Comparison of ENCODE assay signal across 18 cellular contexts in the genomic region with DNA sequence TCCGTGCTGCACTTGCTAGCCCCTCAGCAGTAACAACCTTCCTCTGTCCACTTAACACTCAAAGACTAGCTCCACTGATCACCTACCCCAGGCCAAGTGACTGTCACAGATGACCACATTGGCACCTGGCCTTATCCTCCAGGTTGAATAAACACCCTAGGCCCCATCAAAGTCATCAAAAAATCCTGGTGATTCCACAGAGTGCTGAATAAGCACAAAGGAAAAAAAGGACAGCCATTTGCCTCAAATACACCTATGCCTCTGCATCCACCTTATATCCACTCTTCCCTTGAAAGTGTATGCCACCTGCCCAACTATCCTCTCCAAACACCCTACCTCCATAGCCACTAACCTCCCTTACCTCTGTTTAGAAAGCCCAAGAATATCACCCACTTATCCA. TPM values are rescaled to one million over a fixed set of nuclear protein-coding genes. Genes with fewer than 3 reads are reported as not detected.
DNase-seq lines count a peak whose midpoint lies in the region; ATAC-seq and TF ChIP-seq lines count a peak whose summit lies in the region.
"Had no signal": no experiment of that assay in that cellular context is flagged by ENCODE, and none has a peak within 500 bp of the region (broad histone marks: within the 10 kb centered on the region; RNA-seq: fewer than 3 reads in every experiment).

No MANE protein-coding gene starts in this region.

- H3K27me3 Mint-ChIP-seq in IgD-negative memory B cell = peaks cover 5% of the 10 kb centered on the region
- peaks cover 0 to 16% (median 3%) of the 10 kb centered on the region in 5 donors for H3K27me3 Mint-ChIP-seq in naive thymus-derived CD8-positive, alpha-beta T cell

- peaks cover 16 to 32% (median 25%) of the 10 kb centered on the region in 3 donors for H3K9me3 Mint-ChIP-seq in IgD-negative memory B cell
- H3K9me3 Mint-ChIP-seq in naive thymus-derived CD8-positive, alpha-beta T cell = peaks cover 0 to 99% (median 60%) of the 10 kb centered on the region in 9 donors

- POLR2A ChIA-PET in naive thymus-derived CD8-positive, alpha-beta T cell (lab: Charles Lee) = no interaction called here

- no peak for DNase-seq in coronary artery (ENCODE audit: low spot score)
- DNase-seq in naive thymus-derived CD8-positive, alpha-beta T cell = no peak
- no peak for DNase-seq in smooth muscle cell (lab: John Stamatoyannopoulos, UW; ENCODE audit: unreplicated experiment)
- DNase-seq in HK-2 (ENCODE audit: unreplicated experiment) = no peak
- DNase-seq in effector CD8-positive, alpha-beta T cell (lab: John Stamatoyannopoulos, UW) = no peak
- no peak for DNase-seq in aorta
- DNase-seq: DMS153; EL; KBM-7; NCI-H1048; NCI-H146; NCI-H2227 treated with DMSO at 0.1 percent for 48 hours; NCI-H526; NK-92 treated with Interleukin-12 subunit alpha and Interleukin-12 subunit beta, amount 100 ng/mL, for 24 hours had no signal

- H3K27ac Mint-ChIP-seq in IgD-negative memory B cell = peak overlapping the region in 1 of 3 donors; percentile 19
- H3K27ac Mint-ChIP-seq in naive thymus-derived CD8-positive, alpha-beta T cell = no peak overlapping the region

- peak overlapping the region; percentile 91 for H3K4me2 ChIP-seq in smooth muscle cell

- no peak overlapping the region for H3K27ac ChIP-seq in coronary artery
- H3K27ac ChIP-seq in smooth muscle cell (ENCODE audit: low read depth) = no peak overlapping the region
- H3K27ac ChIP-seq in aorta (ENCODE audit: low read depth in 1 of 2, low read length in 2 of 2) = no peak overlapping the region
- H3K27ac ChIP-seq: BLaER1 treated with 17β-estradiol and CSF1 and Interleukin-3, amounts not matched to agents 10 nM and 100 nM; RWPE1; SJSA1 had no signal

- H3K4me1 ChIP-seq in smooth muscle cell (ENCODE audit: low read depth) = peaks cover 6% of the 10 kb centered on the region
- no peaks in the 10 kb centered on the region for H3K4me1 ChIP-seq in aorta (ENCODE audit: control insufficient read depth in 1 of 2, insufficient read depth in 2 of 2, low read length in 2 of 2)
- H3K4me1 ChIP-seq: SJSA1 had no signal

- H3K36me3 ChIP-seq in smooth muscle cell (ENCODE audit: low read depth) (peaks cover 20% of the 10 kb centered on the region), aorta (ENCODE audit: control insufficient read depth in 1 of 2, insufficient read depth in 2 of 2, low read length in 1 of 2) (peaks cover 1 to 4% of the 10 kb centered on the region in 2 donors)

- no peaks in the 10 kb centered on the region for H3F3A ChIP-seq in smooth muscle cell (ENCODE audit: low read depth)

- no peak overlapping the region for H2AFZ ChIP-seq in smooth muscle cell (ENCODE audit: low read depth)

- H3K9ac ChIP-seq in smooth muscle cell (ENCODE audit: low read depth) = no peak overlapping the region
- H3K9ac ChIP-seq: BLaER1 treated with 17β-estradiol and CSF1 and Interleukin-3, amounts not matched to agents 10 nM and 100 nM had no signal

- peaks cover 32% of the 10 kb centered on the region for H3K36me3 Mint-ChIP-seq in IgD-negative memory B cell
- peaks cover 68 to 88% (median 68%) of the 10 kb centered on the region in 3 donors for H3K36me3 Mint-ChIP-seq in naive thymus-derived CD8-positive, alpha-beta T cell

- no peak for ATAC-seq in naive thymus-derived CD8-positive, alpha-beta T cell
- no peak for ATAC-seq in aorta (ENCODE audit: low FRiP score)

- TF ChIP-seq CTCF in coronary artery (IDR thresholded peaks at IDR 0.05) = no peak
- TF ChIP-seq CTCF in smooth muscle cell (IDR thresholded peaks at IDR 0.05; ENCODE audit: borderline replicate concordance, insufficient read depth, poor library complexity, severe bottlenecking) = no peak

- WGBS in smooth muscle cell (ENCODE audit: low lambda C conversion rate) = 100% methylated on average over 1 of the region's 1 CpG
- 94 to 100% methylated on average over 1 of the region's 1 CpG for whole genome bisulfite sequencing in aorta, 2 donors

- H4K20me1 ChIP-seq in smooth muscle cell (ENCODE audit: low read depth) = peaks cover 13% of the 10 kb centered on the region

- H3K27me3 ChIP-seq in smooth muscle cell (ENCODE audit: low read depth) (no peaks in the 10 kb centered on the region), aorta (ENCODE audit: control insufficient read depth in 1 of 2, insufficient read depth in 2 of 2, low read length in 1 of 2) (no peaks in the 10 kb centered on the region)
- H3K27me3 ChIP-seq: SJSA1 had no signal

- intact Hi-C loops in aorta (cut with DNase I) = no loop called here

- H3K4me3 ChIP-seq in coronary artery = peak overlapping the region; percentile 12
- no peak overlapping the region for H3K4me3 ChIP-seq in smooth muscle cell
- no peak overlapping the region for H3K4me3 ChIP-seq in aorta (ENCODE audit: low read length in 2 of 2)
- H3K4me3 ChIP-seq: BLaER1 treated with 17β-estradiol and CSF1 and Interleukin-3, amounts not matched to agents 10 nM and 100 nM; SJSA1 had no signal

- H3K9me3 ChIP-seq in smooth muscle cell (replicated peaks; ENCODE audit: low read depth) (peaks cover 4% of the 10 kb centered on the region), aorta (ENCODE audit: control insufficient read depth, low read length) (peaks cover 52% of the 10 kb centered on the region)

- H3K79me2 ChIP-seq in smooth muscle cell (ENCODE audit: low read depth) = peaks cover 54% of the 10 kb centered on the region

- peaks cover 19 to 28% (median 25%) of the 10 kb centered on the region in 3 donors for H3K4me1 Mint-ChIP-seq in IgD-negative memory B cell
- H3K4me1 Mint-ChIP-seq in naive thymus-derived CD8-positive, alpha-beta T cell = peaks cover 6 to 40% (median 15%) of the 10 kb centered on the region in 4 donors

- H3K4me3 Mint-ChIP-seq in IgD-negative memory B cell = peak overlapping the region in 3 of 4 donors; percentile 12 to 30 (median 26)
- peak overlapping the region in 6 of 10 donors; percentile 3 to 72 (median 24) for H3K4me3 Mint-ChIP-seq in naive thymus-derived CD8-positive, alpha-beta T cell

RNA-seq across cellular contexts. Expression of a gene that starts 2.7 kb away (rescaled TPM):
- polyA plus RNA-seq in IgD-negative memory B cell (5.0 TPM), smooth muscle cell (3.3 and 8.1 TPM in 2 replicates), aorta (1 to 10 TPM in 1 of 2 donors, under 1 TPM in 1; 0.88 to 5.2 TPM)
- 10 to 100 TPM; 60.5 to 60.6 TPM for total RNA-seq in naive thymus-derived CD8-positive, alpha-beta T cell
- 1 to 10 TPM; 1.1 to 2.4 (median 1.2) TPM for polyA plus RNA-seq in naive thymus-derived CD8-positive, alpha-beta T cell
- total RNA-seq in smooth muscle cell (7.3 and 9.6 TPM in 2 replicates), aorta (1 to 10 TPM; 2.3 to 6.4 TPM)

RNA-seq across cellular contexts. Expression of a gene that starts 21.1 kb away (rescaled TPM):
- polyA plus RNA-seq in IgD-negative memory B cell = 20.7 TPM
- 10 to 100 TPM; 46.0 to 46.8 TPM for total RNA-seq in naive thymus-derived CD8-positive, alpha-beta T cell
- 10 to 100 TPM; 17.2 to 28.0 (median 24.7) TPM for polyA plus RNA-seq in naive thymus-derived CD8-positive, alpha-beta T cell
- total RNA-seq in smooth muscle cell = 4.7 and 7.0 TPM in 2 replicates
- 5.2 and 5.5 TPM in 2 replicates for polyA plus RNA-seq in smooth muscle cell
- total RNA-seq in aorta = 1 to 10 TPM; 2.9 to 5.4 TPM
- polyA plus RNA-seq in aorta = 1 to 10 TPM; 1.1 to 5.2 TPM

RNA-seq across cellular contexts. Expression of a gene that starts 24.6 kb away (rescaled TPM):
- polyA plus RNA-seq in IgD-negative memory B cell = 5.8 TPM
- total RNA-seq in naive thymus-derived CD8-positive, alpha-beta T cell = 10 to 100 TPM; 24.7 to 28.1 TPM
- polyA plus RNA-seq in naive thymus-derived CD8-positive, alpha-beta T cell = 10 to 100 TPM in 2 of 3 donors, 1 to 10 TPM in 1; 8.1 to 10.5 (median 10.3) TPM
- 8.2 and 11.1 TPM in 2 replicates for total RNA-seq in smooth muscle cell
- polyA plus RNA-seq in smooth muscle cell = 1.1 and 1.6 TPM in 2 replicates
- total RNA-seq in aorta = 1 to 10 TPM; 6.4 to 8.5 TPM
- polyA plus RNA-seq in aorta = 1 to 10 TPM; 1.2 to 2.0 TPM

RNA-seq across cellular contexts. Expression of a gene that starts 37.6 kb away (rescaled TPM):
- polyA plus RNA-seq in IgD-negative memory B cell = not detected
- total RNA-seq in naive thymus-derived CD8-positive, alpha-beta T cell = not detected
- polyA plus RNA-seq in naive thymus-derived CD8-positive, alpha-beta T cell = not detected
- 0.27 TPM in 1 of 2 replicates, not detected in the other for total RNA-seq in smooth muscle cell
- polyA plus RNA-seq in smooth muscle cell = 0.38 TPM in 1 of 2 replicates, not detected in the other
- not detected for total RNA-seq in aorta
- polyA plus RNA-seq in aorta = under 1 TPM in 1 of 2 donors, not detected in 1; 0.50 TPM
- total RNA-seq: SJSA1 had no signal

RNA-seq across cellular contexts. Expression of a gene that starts 40.3 kb away (rescaled TPM):
- polyA plus RNA-seq in IgD-negative memory B cell = 13.4 TPM
- 10 to 100 TPM; 42.9 to 52.0 TPM for total RNA-seq in naive thymus-derived CD8-positive, alpha-beta T cell
- polyA plus RNA-seq in naive thymus-derived CD8-positive, alpha-beta T cell = 10 to 100 TPM in 1 of 3 donors, 1 to 10 TPM in 2; 8.2 to 11.9 (median 8.4) TPM
- 12.7 and 13.6 TPM in 2 replicates for total RNA-seq in smooth muscle cell
- 4.4 and 8.9 TPM in 2 replicates for polyA plus RNA-seq in smooth muscle cell
- 10 to 100 TPM in 1 of 2 donors, 1 to 10 TPM in 1; 7.8 to 13.6 TPM for total RNA-seq in aorta
- 1 to 10 TPM; 4.8 to 5.4 TPM for polyA plus RNA-seq in aorta
